In the genomic region with DNA sequence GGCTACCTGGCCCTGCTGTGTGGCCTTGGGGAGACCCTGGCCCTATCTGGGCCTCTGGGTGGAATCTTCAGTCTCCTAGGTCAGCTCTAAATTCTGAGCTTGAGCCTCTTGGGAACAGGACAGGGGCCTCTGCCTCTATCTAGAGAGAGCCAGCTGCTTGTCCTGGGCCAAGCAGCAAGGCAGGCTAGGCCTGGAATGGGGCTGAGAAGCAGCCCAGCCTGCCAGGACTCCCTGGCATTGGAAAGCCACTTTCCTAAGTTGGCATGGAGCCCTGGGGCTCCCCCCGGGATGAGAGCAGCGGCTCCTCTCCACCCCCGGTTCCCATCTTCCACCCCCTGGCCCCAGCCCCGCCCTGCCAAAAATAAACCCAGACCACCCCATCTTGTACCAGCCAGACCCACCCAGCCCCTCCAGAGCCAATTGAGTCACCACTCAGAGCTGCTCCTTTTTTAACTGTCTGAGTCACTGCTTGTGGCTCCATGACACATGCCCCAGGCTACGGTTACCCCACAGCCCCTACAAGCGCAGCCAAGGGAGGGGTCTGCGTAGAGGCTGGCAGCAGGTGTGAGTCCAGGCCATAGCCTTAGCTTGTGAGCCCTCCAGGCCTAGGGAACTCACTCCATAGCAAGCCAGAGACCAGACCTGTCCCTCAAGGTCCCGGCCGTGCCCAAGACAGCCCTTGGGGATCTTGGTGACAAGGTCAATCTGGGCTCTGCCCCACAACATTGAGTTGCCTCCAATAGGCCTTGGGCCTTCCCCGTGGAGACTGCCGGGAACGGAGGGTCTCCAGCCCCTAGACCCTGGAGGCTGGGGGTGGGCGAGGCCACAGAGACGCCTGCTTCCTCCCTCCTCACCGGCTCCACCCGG, we compare ENCODE assay signal across 8 cellular contexts.
DNase-seq lines count a peak whose midpoint lies in the region; ATAC-seq, FAIRE-seq and TF ChIP-seq lines count a peak whose summit lies in the region.
"Not testable (repeated sequence)": the region's sequence is repeated elsewhere in the genome, so short reads cannot be mapped to it uniquely, and the experiment has no call there.

No MANE protein-coding gene starts in this region.

- not testable (repeated sequence) for H3K14ac ChIP-seq in trophoblast cell (ENCODE audit: low read length)

- CTCF ChIA-PET in PC-3 (lab: Charles Lee): not testable (repeated sequence)

- not testable (repeated sequence) for BruUV-seq in PC-3 (replicated peaks; lab: Mats Ljungman, UMichigan)

- H2BK120ac ChIP-seq in trophoblast cell (ENCODE audit: insufficient read depth, low read length, poor library complexity): not testable (repeated sequence)

- not testable (repeated sequence) for H3K4me2 ChIP-seq in PC-3 (ENCODE audit: low read length); trophoblast cell (ENCODE audit: low read length)
- H3K4me2 ChIP-seq in astrocyte (ENCODE audit: low read length): peak overlapping the region; percentile 22

- not testable (repeated sequence) for H3K23ac ChIP-seq in trophoblast cell (ENCODE audit: low read length)

- TF ChIP-seq CTCF in PC-3 (conservative IDR thresholded peaks at IDR 0.05; ENCODE audit: low read depth, low read length); astrocyte (IDR thresholded peaks at IDR 0.05; ENCODE audit: insufficient read depth, low read depth, low read length); kidney (IDR thresholded peaks at IDR 0.05; ENCODE audit: borderline replicate concordance, extremely low read depth, insufficient read depth): not testable (repeated sequence)

- ATAC-seq in PC-3 (peak; percentile 89), Right ventricle myocardium inferior (peak; percentile 9)
- ATAC-seq in activated CD4-positive, CD25-positive, alpha-beta regulatory T cell treated with anti-CD3 and anti-CD28 coated beads, Interleukin-2, amount 50 U/mL, for 24 hours: peak; percentile 55 to 58
- ATAC-seq in stimulated activated naive CD8-positive, alpha-beta T cell treated with anti-CD3 and anti-CD28 coated beads, Interleukin-15, Interleukin-2, amounts not matched to agents 100 U/mL and 50 U/mL, for 24 hours: peak; percentile 79

- not testable (repeated sequence) for H3K9me3 Mint-ChIP-seq in astrocyte (ENCODE audit: unreplicated experiment)

- peak overlapping the region; percentile 80 for H4K91ac ChIP-seq in trophoblast cell (ENCODE audit: low read depth, low read length)

- H3K4me3 Mint-ChIP-seq in astrocyte (ENCODE audit: unreplicated experiment): not testable (repeated sequence)

- H3K36me3 ChIP-seq in PC-3 (ENCODE audit: low read depth, low read length); astrocyte (ENCODE audit: insufficient read depth, low read length); kidney (ENCODE audit: control insufficient read depth in 1 of 2, insufficient read depth in 2 of 2, low read length in 2 of 2); trophoblast cell (ENCODE audit: control insufficient read depth in 1 of 2, insufficient read depth in 2 of 2, low read length in 2 of 2): not testable (repeated sequence)

- H3K9me3 ChIP-seq in PC-3 (ENCODE audit: low read length); astrocyte (ENCODE audit: insufficient read depth, low read depth, low read length); kidney (ENCODE audit: control insufficient read depth in 1 of 2, low read length in 2 of 2); trophoblast cell (ENCODE audit: insufficient read depth, low read depth, low read length): not testable (repeated sequence)

- H3K27ac Mint-ChIP-seq in astrocyte (ENCODE audit: unreplicated experiment): not testable (repeated sequence)

- not testable (repeated sequence) for H3K4me1 ChIP-seq in PC-3 (ENCODE audit: insufficient read depth, low read length); kidney (ENCODE audit: control insufficient read depth in 1 of 2, insufficient read depth in 1 of 2, low read depth in 1 of 2, low read length in 2 of 2)
- H3K4me1 ChIP-seq in astrocyte (ENCODE audit: insufficient read depth, low read length) (peaks cover 26% of the 10 kb centered on the region), trophoblast cell (ENCODE audit: control insufficient read depth in 1 of 2, insufficient read depth in 2 of 2, low read length in 2 of 2) (peaks cover 11 to 14% of the 10 kb centered on the region in 2 experiments)

- H3K79me2 ChIP-seq in PC-3 (ENCODE audit: low read length); astrocyte (ENCODE audit: insufficient read depth, low read length); trophoblast cell (ENCODE audit: control insufficient read depth, insufficient read depth, low read length, poor library complexity): not testable (repeated sequence)

- not testable (repeated sequence) for DNase-seq in GM12891 (ENCODE audit: insufficient read length, low spot score); PC-3; astrocyte (ENCODE audit: low read depth); trophoblast cell; stimulated activated naive CD8-positive, alpha-beta T cell treated with anti-CD3 and anti-CD28 coated beads, Interleukin-15, Interleukin-2, amounts not matched to agents 100 U/mL and 50 U/mL, for 24 hours
- DNase-seq in Right ventricle myocardium inferior (ENCODE audit: missing footprints): peak; percentile 27
- peak; percentile 32 for DNase-seq in kidney

- peak overlapping the region; percentile 61 for H2BK5ac ChIP-seq in trophoblast cell (ENCODE audit: low read depth, low read length, poor library complexity)

- H4K12ac ChIP-seq in trophoblast cell (ENCODE audit: low read depth, low read length): not testable (repeated sequence)

- not testable (repeated sequence) for H3K27me3 ChIP-seq in PC-3 (ENCODE audit: low read length); astrocyte (ENCODE audit: insufficient read depth, low read length); trophoblast cell (ENCODE audit: insufficient read depth, low read length)

- H3K9me2 ChIP-seq in PC-3 (replicated peaks; ENCODE audit: low read length): not testable (repeated sequence)

- not testable (repeated sequence) for H3K4me1 Mint-ChIP-seq in astrocyte (ENCODE audit: low read depth, unreplicated experiment)

- not testable (repeated sequence) for H4K8ac ChIP-seq in trophoblast cell (ENCODE audit: low read depth, low read length)

- H3K36me3 Mint-ChIP-seq in astrocyte (ENCODE audit: low read depth, unreplicated experiment): not testable (repeated sequence)

- H3K79me1 ChIP-seq in trophoblast cell (ENCODE audit: low read length): not testable (repeated sequence)

- peak; percentile 75 for FAIRE-seq in GM12891 (lab: Jason Lieb, UNC)
- FAIRE-seq in astrocyte (lab: Jason Lieb, UNC): peak; percentile 95
- not testable (repeated sequence) for FAIRE-seq in kidney (lab: Jason Lieb, UNC)

- intact Hi-C loops in PC-3 (cut with micrococcal nuclease); Right ventricle myocardium inferior (cut with DNase I); kidney (cut with DNase I): not testable (repeated sequence)

- not testable (repeated sequence) for H3K4me3 ChIP-seq in PC-3 (ENCODE audit: low read length); astrocyte (ENCODE audit: insufficient read depth, low read depth, low read length); kidney (ENCODE audit: low read length in 2 of 2); trophoblast cell (ENCODE audit: low read depth, low read length)

- not testable (repeated sequence) for H2AFZ ChIP-seq in PC-3 (ENCODE audit: low read length); astrocyte (ENCODE audit: low read depth, low read length); trophoblast cell (ENCODE audit: insufficient read depth, low read length, poor library complexity)

- H3F3A ChIP-seq in PC-3 (ENCODE audit: low read length, unreplicated experiment): not testable (repeated sequence)

- not testable (repeated sequence) for H3K9ac ChIP-seq in PC-3 (ENCODE audit: low read length); astrocyte (ENCODE audit: low read length); kidney (ENCODE audit: low read length in 2 of 2); trophoblast cell (ENCODE audit: low read length)

- H3K27me3 Mint-ChIP-seq in astrocyte (ENCODE audit: low read depth, unreplicated experiment): not testable (repeated sequence)

- no CpG with 5 or more reads among the region's 16 CpGs for WGBS in trophoblast cell (ENCODE audit: extremely low coverage, insufficient coverage, insufficient read length)

- peak overlapping the region; percentile 53 for H2AK5ac ChIP-seq in trophoblast cell (ENCODE audit: low read length)

- not testable (repeated sequence) for TF ChIP-seq POLR2A in GM12891 (IDR thresholded peaks at IDR 0.05; ENCODE audit: low read depth, low read length)

- H3K4ac ChIP-seq in trophoblast cell (ENCODE audit: low read depth, low read length): not testable (repeated sequence)

- POLR2A ChIA-PET in PC-3 (lab: Charles Lee; ENCODE audit: unreplicated experiment): not testable (repeated sequence)

- H4K20me1 ChIP-seq in PC-3 (ENCODE audit: low read length); astrocyte (ENCODE audit: insufficient read depth, low read length): not testable (repeated sequence)

- H3K27ac ChIP-seq in PC-3 (ENCODE audit: low read length); astrocyte (ENCODE audit: low read depth, low read length); kidney (ENCODE audit: low read depth in 2 of 2, low read length in 2 of 2); trophoblast cell (ENCODE audit: low read depth, low read length): not testable (repeated sequence)

- peak overlapping the region; percentile 62 for H2BK12ac ChIP-seq in trophoblast cell (ENCODE audit: low read length)

- not testable (repeated sequence) for H3K18ac ChIP-seq in trophoblast cell (ENCODE audit: low read length)

Comparison
In these comparisons a context has a peak if more than half of its experiments do, and no peak if none do; other contexts are left out.
1. ATAC-seq: peak in every context shown above with its lines; median percentile 89 in PC-3; 79 in stimulated activated naive CD8-positive, alpha-beta T cell treated with anti-CD3 and anti-CD28 coated beads, Interleukin-15, Interleukin-2, amounts not matched to agents 100 U/mL and 50 U/mL, for 24 hours; 56 in activated CD4-positive, CD25-positive, alpha-beta regulatory T cell treated with anti-CD3 and anti-CD28 coated beads, Interleukin-2, amount 50 U/mL, for 24 hours; 9 in Right ventricle myocardium inferior.